26 cellular contexts compared by ENCODE assay signal in genomic region chrX:46383006-46383405, GRCh38.
"Had no signal": no experiment of that assay in that cellular context is flagged by ENCODE, and none has a peak within 500 bp of the region (broad histone marks: within the 10 kb centered on the region; RNA-seq: fewer than 3 reads in every experiment).

No MANE protein-coding gene starts in this region.

- H3K9me3 Mint-ChIP-seq: immature natural killer cell; naive thymus-derived CD8-positive, alpha-beta T cell; stimulated activated effector memory CD8-positive, alpha-beta T cell treated with anti-CD3 and anti-CD28 coated beads, Interleukin-12 subunit alpha, Interleukin-12 subunit beta, amount 100 ng/mL, for 72 hours; type B pancreatic cell had no signal

- H3K27me3 Mint-ChIP-seq: type B pancreatic cell had no signal

- H3K27ac Mint-ChIP-seq: immature natural killer cell; naive thymus-derived CD8-positive, alpha-beta T cell; nephron; stimulated activated effector memory CD8-positive, alpha-beta T cell treated with anti-CD3 and anti-CD28 coated beads, Interleukin-12 subunit alpha, Interleukin-12 subunit beta, amount 100 ng/mL, for 72 hours; type B pancreatic cell had no signal

- H3K36me3 Mint-ChIP-seq: immature natural killer cell; naive thymus-derived CD8-positive, alpha-beta T cell; stimulated activated effector memory CD8-positive, alpha-beta T cell treated with anti-CD3 and anti-CD28 coated beads, Interleukin-12 subunit alpha, Interleukin-12 subunit beta, amount 100 ng/mL, for 72 hours; type B pancreatic cell had no signal

- H3K36me3 ChIP-seq: left lung, lower lobe of right lung, pancreas, prostate gland, spleen, tibial nerve, uterus had no signal

- H3K27me3 ChIP-seq: left lung, pancreas, spleen, tibial nerve, uterus had no signal

- H3K4me1 ChIP-seq: left lung, lower lobe of right lung, pancreas, prostate gland, spleen, tibial nerve, uterus had no signal

- H3K4me3 Mint-ChIP-seq: immature natural killer cell; naive thymus-derived CD8-positive, alpha-beta T cell; nephron; neural crest cell; stimulated activated effector memory CD8-positive, alpha-beta T cell treated with anti-CD3 and anti-CD28 coated beads, Interleukin-12 subunit alpha, Interleukin-12 subunit beta, amount 100 ng/mL, for 72 hours; type B pancreatic cell had no signal

- H3K9me3 ChIP-seq: left lung, lower lobe of right lung, pancreas, prostate gland, spleen, tibial nerve, uterus had no signal

- ATAC-seq: left colon; left lung; lower lobe of right lung; naive thymus-derived CD8-positive, alpha-beta T cell; pancreas; right cardiac atrium; sciatic nerve; stimulated activated effector memory CD8-positive, alpha-beta T cell treated with anti-CD3 and anti-CD28 coated beads, Interleukin-12 subunit alpha, Interleukin-12 subunit beta, amount 100 ng/mL, for 72 hours had no signal

- H3K4me1 Mint-ChIP-seq: immature natural killer cell; naive thymus-derived CD8-positive, alpha-beta T cell; nephron; neural crest cell had no signal

- H3K27ac ChIP-seq: left lung, lower lobe of right lung, pancreas, prostate gland, spleen, tibial nerve, uterus had no signal

- H3K4me3 ChIP-seq: left lung, lower lobe of right lung, pancreas, prostate gland, spleen, tibial nerve, uterus had no signal

- DNase-seq: hypothalamus; immature natural killer cell; kidney; left colon; left lung; lower lobe of right lung; mammary epithelial cell; mesenchymal stem cell; naive thymus-derived CD8-positive, alpha-beta T cell; nucleus accumbens; pancreas; posterior cingulate gyrus; retina; right cardiac atrium; small intestine; spleen; stimulated activated CD4-positive, alpha-beta T cell treated with anti-CD3 and anti-CD28 coated beads, Interleukin-4, amount 100 ng/mL, for 24 hours; stimulated activated naive CD4-positive, alpha-beta T cell; uterus had no signal
